ENCODE assay signal across 24 cellular contexts in the genomic region with DNA sequence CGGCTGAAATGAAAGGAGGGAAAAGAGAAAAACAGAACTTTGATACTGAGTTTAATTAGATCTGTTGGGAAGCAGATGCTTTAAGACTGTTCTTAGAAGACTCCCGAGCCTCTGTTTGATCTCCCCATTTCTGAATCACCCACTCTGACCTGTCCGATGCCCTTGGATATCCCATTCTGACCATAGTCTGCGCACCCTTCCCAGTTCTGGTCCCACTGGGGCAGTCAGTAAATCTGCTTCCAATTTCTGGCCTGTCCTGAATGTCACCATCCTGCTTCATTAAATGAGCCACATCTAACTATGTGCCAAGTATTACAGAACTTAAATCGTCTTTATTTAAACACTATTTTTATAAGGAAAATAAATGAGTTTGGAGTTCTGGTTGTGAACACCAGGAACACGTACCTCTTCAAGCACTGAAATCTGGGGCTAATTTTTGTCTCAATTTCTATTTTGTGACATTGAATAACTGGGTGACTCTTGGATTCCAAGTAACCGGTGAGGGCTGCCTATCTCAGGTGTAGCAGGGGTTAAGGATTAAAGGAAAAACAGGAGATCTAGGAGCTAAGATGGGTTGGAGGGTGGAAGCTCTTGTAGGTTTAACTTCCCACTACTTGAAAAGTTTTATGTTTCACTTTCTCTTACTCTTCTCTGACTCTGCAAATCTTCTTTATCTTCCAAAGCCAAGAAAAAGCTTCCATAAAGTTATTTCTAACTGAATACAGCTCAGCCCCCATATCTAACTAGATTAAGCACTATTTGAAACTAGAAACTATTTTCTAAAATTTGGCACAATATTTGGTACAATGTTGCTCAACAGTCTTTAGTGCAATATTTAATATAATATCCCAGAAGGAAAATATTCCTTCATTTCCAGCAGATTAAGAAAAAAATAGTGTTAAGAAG. TPM values are rescaled to one million over a fixed set of nuclear protein-coding genes. Genes with fewer than 3 reads are reported as not detected.
DNase-seq lines count a peak whose midpoint lies in the region; ATAC-seq, FAIRE-seq and TF ChIP-seq lines count a peak whose summit lies in the region.
"Had no signal": no experiment of that assay in that cellular context is flagged by ENCODE, and none has a peak within 500 bp of the region (broad histone marks: within the 10 kb centered on the region; RNA-seq: fewer than 3 reads in every experiment).

No MANE protein-coding gene starts in this region.

- no peaks in the 10 kb centered on the region for H3K79me2 ChIP-seq in K562 (ENCODE audit: control insufficient read depth, insufficient read depth, low read length)

- no peak for TF ChIP-seq RAD21 in K562 (CRISPR knock-in tag; conservative IDR thresholded peaks at IDR 0.05 in 1 of 2, IDR thresholded peaks at IDR 0.05 in 1 of 2)

- intact Hi-C loops in K562 (cut with micrococcal nuclease), result no loop called here
- intact Hi-C loops in right cardiac atrium (cut with DNase I), result no loop called here
- intact Hi-C loops in posterior vena cava (cut with DNase I), result no loop called here

- H3K4me2 ChIP-seq in K562 (ENCODE audit: insufficient read depth, low read length), result no peak overlapping the region

- no peak for TF ChIP-seq EP300 in K562 (IDR thresholded peaks at IDR 0.05; ENCODE audit: low read length)
- TF ChIP-seq EP300 in tibial nerve (IDR thresholded peaks at IDR 0.05), result no peak

- no peak overlapping the region for H3K4me3 ChIP-seq in K562
- peak overlapping the region; percentile 38 for H3K4me3 ChIP-seq in right cardiac atrium (ENCODE audit: low read length)
- H3K4me3 ChIP-seq in tibial nerve, result peak overlapping the region in 1 of 4 donors; percentile 20

- no peaks in the 10 kb centered on the region for H3K36me3 ChIP-seq in K562 (ENCODE audit: control insufficient read depth, insufficient read depth, low read length)
- peaks cover 0 to 36% (median 0%) of the 10 kb centered on the region in 3 donors for H3K36me3 ChIP-seq in tibial nerve

- ATAC-seq in K562 (no peak), right cardiac atrium (peak; percentile 45 to 84), HG03159 (IDR thresholded peaks at IDR 0.05; ENCODE audit: unreplicated experiment) (no peak), GM21423 (IDR thresholded peaks at IDR 0.05; ENCODE audit: unreplicated experiment) (no peak)
- ATAC-seq: foreskin keratinocyte; naive thymus-derived CD4-positive, alpha-beta T cell; T-cell had no signal

- no peak overlapping the region; a peak in 1 of 4 replicates for H3K9ac ChIP-seq in K562 (ENCODE audit: insufficient read depth in 1 of 2, low read depth in 2 of 2, low read length in 2 of 2)

- H3K27me3 ChIP-seq in K562 (ENCODE audit: control insufficient read depth in 2 of 2, insufficient read depth in 2 of 2, low read length in 2 of 2) (no peaks in the 10 kb centered on the region), right cardiac atrium (ENCODE audit: control insufficient read depth, insufficient read depth) (no peaks in the 10 kb centered on the region), tibial nerve (no peaks in the 10 kb centered on the region)
- H3K27me3 ChIP-seq: foreskin keratinocyte had no signal

- CTCF ChIA-PET in K562 (lab: Yijun Ruan, JAX; ENCODE audit: low intra/inter-chr PET ratio), result no interaction called here

- BruUV-seq in K562 (replicated peaks; lab: Mats Ljungman, UMichigan), result no TSS peak

- no peak for TF ChIP-seq POLR2A in K562 (conservative IDR thresholded peaks at IDR 0.05)
- no peak for TF ChIP-seq POLR2A in tibial nerve (IDR thresholded peaks at IDR 0.05)

- TF ChIP-seq CTCF in K562 (IDR thresholded peaks at IDR 0.05 in 2 of 3, conservative IDR thresholded peaks at IDR 0.05 in 1 of 3; ENCODE audit: insufficient read depth in 2 of 3, low read depth in 1 of 3, low read length in 3 of 3) (no peak), tibial nerve (IDR thresholded peaks at IDR 0.05) (no peak)

- H3K9me3 ChIP-seq in K562 (replicated peaks; ENCODE audit: control insufficient read depth, insufficient read depth, low read depth, low read length), result no peaks in the 10 kb centered on the region
- no peaks in the 10 kb centered on the region for H3K9me3 ChIP-seq in right cardiac atrium (ENCODE audit: control insufficient read depth, low read length)
- no peaks in the 10 kb centered on the region for H3K9me3 ChIP-seq in tibial nerve

- no peaks in the 10 kb centered on the region for H3K9me1 ChIP-seq in K562 (ENCODE audit: control insufficient read depth, insufficient read depth, low read length)

- 62% methylated on average over 7 of the region's 7 CpGs for WGBS in K562 (ENCODE audit: insufficient coverage, low coverage, missing lambda C conversion rate)
- 70% methylated on average over 7 of the region's 7 CpGs for WGBS in right cardiac atrium
- 76 to 78% methylated on average over 7 of the region's 7 CpGs for WGBS in tibial nerve, 2 donors

- POLR2A ChIA-PET in K562 (lab: Yijun Ruan, JAX), result interaction anchor here (0.6 kb wide), 1 partner anchor 289 kb away, joined by 3 read pairs; no protein-coding TSS in a partner anchor

- no peak overlapping the region for H3K27ac ChIP-seq in K562 (ENCODE audit: extremely low read depth, low read depth, low read length)
- H3K27ac ChIP-seq in right cardiac atrium (ENCODE audit: low read length), result peak overlapping the region; percentile 84
- H3K27ac ChIP-seq in tibial nerve, result peak overlapping the region; percentile 60 to 88 (median 76)
- H3K27ac ChIP-seq: foreskin keratinocyte had no signal

- H2AFZ ChIP-seq in K562 (ENCODE audit: low read depth, low read length), result peak overlapping the region; percentile 51; the same call in 1 of the 2 replicates

- H3K4me1 ChIP-seq in K562 (replicated peaks in 1 of 2; ENCODE audit: control insufficient read depth in 2 of 2, insufficient read depth in 2 of 2, low read length in 2 of 2), result no peaks in the 10 kb centered on the region; a peak in 1 of 5 replicates
- peaks cover 2% of the 10 kb centered on the region for H3K4me1 ChIP-seq in right cardiac atrium (ENCODE audit: control insufficient read depth, insufficient read depth, low read length)
- peaks cover 0 to 29% (median 8%) of the 10 kb centered on the region in 4 donors for H3K4me1 ChIP-seq in tibial nerve
- H3K4me1 ChIP-seq: foreskin keratinocyte had no signal

- in situ Hi-C loops in K562 (cut with MboI), result no loop called here

- no peaks in the 10 kb centered on the region for H4K20me1 ChIP-seq in K562 (replicated peaks; ENCODE audit: control insufficient read depth, insufficient read depth, low read length)

- no peak for FAIRE-seq in K562 (lab: Jason Lieb, UNC)
- FAIRE-seq: G401.6, TTC549 had no signal

- no peak for DNase-seq in K562 (ENCODE audit: extremely low read depth in 1 of 4, low spot score in 3 of 4)
- DNase-seq in right cardiac atrium, result no peak
- DNase-seq in posterior vena cava (ENCODE audit: low spot score), result peak; percentile 68
- DNase-seq in tibial nerve (ENCODE audit: low spot score in 2 of 2), result no peak
- DNase-seq in activated CD4-positive, alpha-beta T cell treated with anti-CD3 and anti-CD28 coated beads, Interleukin-2, amount 50 U/mL, for 48 hours, result no peak
- DNase-seq: activated effector memory CD4-positive, alpha-beta T cell treated with anti-CD3 and anti-CD28 coated beads, Interleukin-2, amount 50 U/mL, for 16 hours; amniotic stem cell; caudate nucleus; CD4-positive, alpha-beta T cell; DMS 273 treated with DMSO at 0.1 percent for 48 hours; foreskin keratinocyte; hypothalamus; islet precursor cell; naive thymus-derived CD4-positive, alpha-beta T cell; NCI-H1436 treated with DMSO at 0.1 percent for 48 hours; NCI-H2171; NCI-H524 treated with DMSO at 0.1 percent for 48 hours; posterior cingulate gyrus; SHP77; T-cell had no signal

TF ChIP-seq in K562, 482 proteins besides CTCF, POLR2A, EP300 and RAD21 (continues in another document):
- TF ChIP-seq SRSF1 (IDR thresholded peaks at IDR 0.05; ENCODE audit: low read depth, low read length), result no peak

RNA-seq across cellular contexts. Expression of a gene that starts 40.1 kb away (rescaled TPM):
- total RNA-seq in K562 (2011; cell fraction: chromatin; rRNA removed; ENCODE audit: low replicate concordance), result 1.6 and 2.2 TPM in 2 replicates
- 0.26 and 1.2 TPM in 2 replicates for total RNA-seq in K562 (2011; cell fraction: nucleolus; rRNA removed)
- total RNA-seq in K562 (2011; cell fraction: nucleoplasm; rRNA removed), result 1.2 and 1.5 TPM in 2 replicates
- total RNA-seq in K562 (2014; rRNA removed), result 19.8 and 21.0 TPM in 2 replicates
- total RNA-seq in K562 (2014; rRNA removed; fragmentation: Illumina TruSeq; extraction: Trizol), result 32.8 and 38.5 TPM in 2 replicates
- total RNA-seq in K562 (2015; rRNA removed; fragmentation: Illumina TruSeq; extraction: Trizol), result 81.2 and 86.3 TPM in 2 replicates
- total RNA-seq in K562 (2021), result 24.4 and 27.0 TPM in 2 replicates
- polyA plus RNA-seq in K562 (2011; rRNA removed), result 1.3 and 1.8 TPM in 2 replicates
- 0.55 and 0.75 TPM in 2 replicates for polyA plus RNA-seq in K562 (2011; cell fraction: cytosol; rRNA removed)
- polyA plus RNA-seq in K562 (2011; cell fraction: nucleus; rRNA removed), result 0.41 TPM in 2 replicates
- polyA plus RNA-seq in K562 (2012), result 65.5 and 67.1 TPM in 2 replicates
- polyA plus RNA-seq in K562 (2014; fragmentation: Illumina TruSeq; extraction: Trizol), result 26.3 and 29.3 TPM in 2 replicates
- 10 to 100 TPM; 24.4 to 33.0 TPM for polyA plus RNA-seq in K562 (2014; fragmentation: Nextera tagmentation; extraction: Ambion mirVana)
- 20.9 and 21.9 TPM in 2 replicates for polyA plus RNA-seq in K562 (2014; rRNA removed)
- polyA minus RNA-seq in K562 (2011; rRNA and poly(A)+ RNA removed), result 3.0 and 5.7 TPM in 2 replicates
- 0.86 TPM in 1 of 2 replicates, not detected in the other for polyA minus RNA-seq in K562 (2011; cell fraction: cytosol; rRNA and poly(A)+ RNA removed)
- polyA minus RNA-seq in K562 (2011; cell fraction: nucleus; rRNA and poly(A)+ RNA removed), result 0.13 and 0.78 TPM in 2 replicates
- total RNA-seq in right cardiac atrium, result 10 to 100 TPM; 35.3 to 44.1 (median 39.4) TPM
- 56.7 TPM for polyA plus RNA-seq in right cardiac atrium
- total RNA-seq in posterior vena cava, result 100 to 1,000 TPM; 185 to 235 TPM
- 100 to 1,000 TPM in 3 of 4 donors, 10 to 100 TPM in 1; 86.4 to 247 (median 156) TPM for total RNA-seq in tibial nerve
- polyA plus RNA-seq: naive thymus-derived CD4-positive, alpha-beta T cell had no signal

Comparison
In these comparisons a context has a peak if more than half of its experiments do, and no peak if none do; other contexts are left out.
1. ATAC-seq: peak in right cardiac atrium (2 of 2); none in K562 (single experiment), HG03159 (single experiment) and GM21423 (single experiment).